Comparison of ENCODE assay signal across 12 cellular contexts in genomic region chr1:179447489-179447888, GRCh38.
DNase-seq lines count a peak whose midpoint lies in the region; ATAC-seq and TF ChIP-seq lines count a peak whose summit lies in the region.
"Had no signal": no experiment of that assay in that cellular context is flagged by ENCODE, and none has a peak within 500 bp of the region (broad histone marks: within the 10 kb centered on the region; RNA-seq: fewer than 3 reads in every experiment).

No MANE protein-coding gene starts in this region.

- POLR2A ChIA-PET in PC-9 (lab: Charles Lee; ENCODE audit: unreplicated experiment), result interaction anchor here (0.7 kb wide), 1 partner anchor 1505 kb away, joined by 3 read pairs; no protein-coding TSS in a partner anchor

- no peak overlapping the region for H3K27ac ChIP-seq in C4-2B
- H3K27ac ChIP-seq in PC-9, result no peak overlapping the region
- H3K27ac ChIP-seq in Peyer's patch, result no peak overlapping the region

- H4K20me1 ChIP-seq in PC-9 (ENCODE audit: insufficient read depth), result no peaks in the 10 kb centered on the region

- intact Hi-C loops in PC-9 (cut with micrococcal nuclease; ENCODE audit: unreplicated experiment), result no loop called here

- H3K4me1 ChIP-seq in PC-9 (replicated peaks; ENCODE audit: insufficient read depth) (no peaks in the 10 kb centered on the region), Peyer's patch (no peaks in the 10 kb centered on the region)

- H3K79me2 ChIP-seq in PC-9 (ENCODE audit: low read depth), result no peaks in the 10 kb centered on the region

- H3K9me3 ChIP-seq in PC-9 (ENCODE audit: insufficient read depth, low read depth) (no peaks in the 10 kb centered on the region), Peyer's patch (no peaks in the 10 kb centered on the region)

- H2AFZ ChIP-seq in PC-9, result no peak overlapping the region

- H3K27me3 ChIP-seq in PC-9 (ENCODE audit: insufficient read depth, low read depth), result no peaks in the 10 kb centered on the region; the same call in 1 of the 2 replicates
- no peaks in the 10 kb centered on the region for H3K27me3 ChIP-seq in Peyer's patch

- DNase-seq in GM20000 (ENCODE audit: low spot score) (no peak), PC-9 (no peak), glomerular endothelial cell (ENCODE audit: extremely low read depth, low read depth, low spot score) (peak; percentile 4), Peyer's patch (no peak), mucosa of gallbladder (ENCODE audit: low spot score) (no peak), germinal center (ENCODE audit: low spot score) (no peak)
- DNase-seq: anterior cingulate cortex; mesenchymal stem cell; stimulated activated CD4-positive, alpha-beta T cell treated with anti-CD3 and anti-CD28 coated beads, Interleukin-4, amount 100 ng/mL, for 24 hours; T-cell had no signal

- no peak overlapping the region for H3K4me3 ChIP-seq in PC-9
- H3K4me3 ChIP-seq in Peyer's patch, result no peak overlapping the region

- no peak for TF ChIP-seq POLR2A in Peyer's patch (IDR thresholded peaks at IDR 0.05)

- H3F3A ChIP-seq in PC-9 (ENCODE audit: insufficient read depth, low read depth), result no peaks in the 10 kb centered on the region

- H3K36me3 ChIP-seq in PC-9 (ENCODE audit: low read depth) (no peaks in the 10 kb centered on the region), Peyer's patch (no peaks in the 10 kb centered on the region)

- H3K9me2 ChIP-seq in PC-9 (ENCODE audit: insufficient read depth), result no peaks in the 10 kb centered on the region; the same call in 1 of the 2 replicates

- peak; percentile 77 for TF ChIP-seq CTCF in C4-2B (conservative IDR thresholded peaks at IDR 0.05)
- TF ChIP-seq CTCF in GM20000 (IDR thresholded peaks at IDR 0.05; ENCODE audit: extremely low read depth, missing control alignments), result peak; percentile 7
- TF ChIP-seq CTCF in PC-9 (conservative IDR thresholded peaks at IDR 0.05), result peak; percentile 54
- peak in 2 of 6 experiments; percentile 2 to 18 for TF ChIP-seq CTCF in Peyer's patch (IDR thresholded peaks at IDR 0.05)

- ATAC-seq in HG02610 (IDR thresholded peaks at IDR 0.05; ENCODE audit: unreplicated experiment), result no peak
- ATAC-seq: T-cell had no signal

- CTCF ChIA-PET in PC-9 (lab: Charles Lee), result no interaction called here

- no peak overlapping the region for H3K4me2 ChIP-seq in PC-9

- no TSS peak for BruUV-seq in PC-9 (replicated peaks; lab: Mats Ljungman, UMichigan)
